14 cellular contexts compared by ENCODE assay signal in genomic region chr4:87240341-87240740, GRCh38. TPM values are rescaled to one million over a fixed set of nuclear protein-coding genes. Genes with fewer than 3 reads are reported as not detected.
DNase-seq lines count a peak whose midpoint lies in the region; ATAC-seq, FAIRE-seq and TF ChIP-seq lines count a peak whose summit lies in the region.
"Had no signal": no experiment of that assay in that cellular context is flagged by ENCODE, and none has a peak within 500 bp of the region (broad histone marks: within the 10 kb centered on the region; RNA-seq: fewer than 3 reads in every experiment).

No MANE protein-coding gene starts in this region.

- no peaks in the 10 kb centered on the region for H3K36me3 ChIP-seq in bronchial epithelial cell (ENCODE audit: control insufficient read depth, insufficient read depth, low read length)
- H3K36me3 ChIP-seq in parathyroid adenoma (ENCODE audit: control insufficient read depth, insufficient read depth, low read length), result no peaks in the 10 kb centered on the region

- peak overlapping the region; percentile 53 for H3K4me2 ChIP-seq in parathyroid adenoma (ENCODE audit: low read length)

- peak overlapping the region; percentile 22 for H2AFZ ChIP-seq in parathyroid adenoma

- peaks cover 5% of the 10 kb centered on the region for H3K4me1 ChIP-seq in parathyroid adenoma

- H3K27ac ChIP-seq in parathyroid adenoma, result no peak overlapping the region
- H3K27ac ChIP-seq: HL-60, skin epidermis had no signal

- no peaks in the 10 kb centered on the region for H3K79me2 ChIP-seq in parathyroid adenoma

- no peak overlapping the region for H3K9ac ChIP-seq in parathyroid adenoma

- DNase-seq in ELR (ENCODE audit: low read depth) (peak; percentile 7), NCI-H2029 (lab: John Stamatoyannopoulos, UW) (peak; percentile 58), bronchial epithelial cell (ENCODE audit: low read depth) (peak; percentile 17), UCSD-AML1 (lab: John Stamatoyannopoulos, UW; ENCODE audit: unreplicated experiment) (no peak), urothelium cell line (ENCODE audit: low spot score) (no peak)
- DNase-seq: activated CD4-positive, alpha-beta T cell treated with anti-CD3 and anti-CD28 coated beads for 1 hour; activated T-cell treated with anti-CD3 and anti-CD28 coated beads, Interleukin-2, amount 50 U/mL, for 1 hour; Calu3; substantia nigra had no signal

- H3K27me3 ChIP-seq in bronchial epithelial cell (ENCODE audit: control insufficient read depth, insufficient read depth, low read length) (no peaks in the 10 kb centered on the region), parathyroid adenoma (ENCODE audit: control insufficient read depth, insufficient read depth, low read length) (no peaks in the 10 kb centered on the region)

- no peaks in the 10 kb centered on the region for H3K9me3 ChIP-seq in parathyroid adenoma (ENCODE audit: control insufficient read depth, low read length)

- ATAC-seq in GM18520 (IDR thresholded peaks at IDR 0.05; ENCODE audit: unreplicated experiment), result no peak
- ATAC-seq: natural killer cell treated with Interleukin-12 subunit alpha and Interleukin-12 subunit beta and Interleukin-15 and Interleukin-18, amount 100 ng/mL, for 72 hours had no signal

- TF ChIP-seq CTCF in bronchial epithelial cell (IDR thresholded peaks at IDR 0.05; ENCODE audit: insufficient read depth, low read length, severe bottlenecking) (no peak), parathyroid adenoma (IDR thresholded peaks at IDR 0.05) (no peak)

- H3K4me3 ChIP-seq in bronchial epithelial cell (ENCODE audit: low read depth, low read length), result no peak overlapping the region
- H3K4me3 ChIP-seq in parathyroid adenoma (ENCODE audit: low read depth, low read length), result peak overlapping the region; percentile 30
- H3K4me3 ChIP-seq: skin epidermis had no signal

- FAIRE-seq in bronchial epithelial cell (lab: Jason Lieb, UNC) (no peak), urothelium cell line (lab: Jason Lieb, UNC) (no peak)

RNA-seq across cellular contexts. Expression of gene KLHL8, which starts 19.9 kb away (rescaled TPM):
- 12.9 and 20.5 TPM in 2 replicates for total RNA-seq in bronchial epithelial cell

Comparison
In these comparisons a context has a peak if more than half of its experiments do, and no peak if none do; other contexts are left out.
1. DNase-seq: peak in ELR (single experiment), NCI-H2029 (single experiment) and bronchial epithelial cell (single experiment); none in UCSD-AML1 (single experiment) and urothelium cell line (single experiment).